15 cellular contexts compared by ENCODE assay signal in genomic region chr7:24378871-24379608, GRCh38.
DNase-seq lines count a peak whose midpoint lies in the region; ATAC-seq and TF ChIP-seq lines count a peak whose summit lies in the region.
"Had no signal": no experiment of that assay in that cellular context is flagged by ENCODE, and none has a peak within 500 bp of the region (broad histone marks: within the 10 kb centered on the region; RNA-seq: fewer than 3 reads in every experiment).

No MANE protein-coding gene starts in this region.

- DNase-seq in AG20443 (ENCODE audit: low spot score): peak; percentile 14
- DNase-seq in LHCN-M2 (ENCODE audit: low read depth): peak; percentile 90
- peak; percentile 38 for DNase-seq in brain microvascular endothelial cell
- peak; percentile 3 to 8 for DNase-seq in lung microvascular endothelial cell (ENCODE audit: low read depth in 2 of 2)
- DNase-seq in testis: no peak
- DNase-seq: activated CD4-positive, alpha-beta T cell treated with anti-CD3 and anti-CD28 coated beads, Interleukin-2, amount 50 U/mL, for 48 hours; activated gamma-delta T cell; foreskin melanocyte; NCI-H1436; stimulated activated CD4-positive, alpha-beta T cell treated with anti-CD3 and anti-CD28 coated beads, Interleukin-15, amount 100 ng/mL, for 24 hours had no signal

- H3K4me3 ChIP-seq in brain microvascular endothelial cell (ENCODE audit: low read depth, low read length) (no peak overlapping the region), testis (no peak overlapping the region)
- H3K4me3 ChIP-seq: BLaER1 had no signal

- H3K36me3 ChIP-seq in brain microvascular endothelial cell (replicated peaks) (no peaks in the 10 kb centered on the region), testis (ENCODE audit: low read depth, missing control alignments) (no peaks in the 10 kb centered on the region)
- H3K36me3 ChIP-seq: BLaER1 had no signal

- H3K27ac ChIP-seq in brain microvascular endothelial cell (no peak overlapping the region), testis (no peak overlapping the region)
- H3K27ac ChIP-seq: BLaER1 had no signal

- in situ Hi-C loops in brain microvascular endothelial cell (cut with HindIII; ENCODE audit: low pct_ligation_motif_present, low sequenced_read_pairs): no loop called here

- no peaks in the 10 kb centered on the region for H3K9me3 ChIP-seq in testis
- H3K9me3 ChIP-seq: BLaER1 had no signal

- 84% methylated on average over 8 of the region's 8 CpGs for WGBS in testis, 2 donors

- intact Hi-C loops in testis (cut with DNase I; ENCODE audit: low total_unique reads): no loop called here

- H3K27me3 ChIP-seq in brain microvascular endothelial cell (replicated peaks) (no peaks in the 10 kb centered on the region), testis (no peaks in the 10 kb centered on the region)
- H3K27me3 ChIP-seq: BLaER1 had no signal

- ATAC-seq in GM18498 (IDR thresholded peaks at IDR 0.05; ENCODE audit: unreplicated experiment) (no peak), HG02588 (IDR thresholded peaks at IDR 0.05; ENCODE audit: unreplicated experiment) (no peak), GM21576 (IDR thresholded peaks at IDR 0.05; ENCODE audit: unreplicated experiment) (no peak)
- ATAC-seq: left lobe of liver had no signal

- no peaks in the 10 kb centered on the region for H3K4me1 ChIP-seq in testis

- no peak for TF ChIP-seq POLR2A in testis (IDR thresholded peaks at IDR 0.05)

- no peak for TF ChIP-seq CTCF in brain microvascular endothelial cell (IDR thresholded peaks at IDR 0.05; ENCODE audit: low read depth, low read length, missing control alignments)
- TF ChIP-seq CTCF in testis (IDR thresholded peaks at IDR 0.05): no peak
